In genomic region chr12:125533434-125534029, GRCh38 we compare ENCODE assay signal across 8 cellular contexts.
DNase-seq lines count a peak whose midpoint lies in the region; ATAC-seq and TF ChIP-seq lines count a peak whose summit lies in the region.

No MANE protein-coding gene starts in this region.

- WGBS in heart left ventricle, 4 donors = 8 to 13% (median 9%) methylated on average over 16 to 29 of the region's 29 CpGs

- H3K9me3 ChIP-seq in heart left ventricle = no peaks in the 10 kb centered on the region
- no peaks in the 10 kb centered on the region for H3K9me3 ChIP-seq in T-helper 17 cell (ENCODE audit: control insufficient read depth, low read length, poor library complexity, severe bottlenecking)

- POLR2A ChIA-PET in AG04449 (lab: Yijun Ruan, JAX) = no interaction called here

- H3K27ac Mint-ChIP-seq in T-helper 17 cell = no peak overlapping the region

- H3K4me1 ChIP-seq in heart left ventricle = no peaks in the 10 kb centered on the region

- peak; percentile 43 for TF ChIP-seq CTCF in AG04449 (IDR thresholded peaks at IDR 0.05; ENCODE audit: insufficient read depth, low read length, missing control alignments)
- peak; percentile 33 to 71 (median 64) for TF ChIP-seq CTCF in heart left ventricle (IDR thresholded peaks at IDR 0.05)

- ATAC-seq in GM18498 (IDR thresholded peaks at IDR 0.05; ENCODE audit: unreplicated experiment) = peak; percentile 70
- peak; percentile 79 for ATAC-seq in HG03460 (IDR thresholded peaks at IDR 0.05; ENCODE audit: unreplicated experiment)
- peak in 3 of 4 donors; percentile 56 to 69 (median 68) for ATAC-seq in heart left ventricle
- no peak for ATAC-seq in T-helper 17 cell

- intact Hi-C loops in heart left ventricle (cut with DNase I) = loop anchor here in 7 of 10 donors (5.0 to 10.0 kb wide), 6 partner anchors 1081 to 1341 kb away; no protein-coding TSS in a partner anchor

- H3K4me3 ChIP-seq in AG04449 (ENCODE audit: low read depth, low read length) (no peak overlapping the region), heart left ventricle (no peak overlapping the region)

- no peaks in the 10 kb centered on the region for H3K36me3 ChIP-seq in heart left ventricle

- CTCF ChIA-PET in AG04449 (lab: Yijun Ruan, JAX) = interaction anchor here (0.9 to 1.0 kb wide), 2 partner anchors 11 to 49 kb away, joined by 3 to 5 read pairs; no protein-coding TSS in a partner anchor

- DNase-seq in AG04449 (ENCODE audit: low read depth, low spot score) (no peak), T1000 (lab: John Stamatoyannopoulos, UW) (peak; percentile 29), heart left ventricle (peak in 1 of 5 donors; percentile 25), T-helper 17 cell (no peak), SIG-M5 (lab: John Stamatoyannopoulos, UW) (no peak)
- peak; percentile 6 to 13 for DNase-seq in stimulated activated CD4-positive, alpha-beta T cell treated with anti-CD3 and anti-CD28 coated beads, Interleukin-15, amount 100 ng/mL, for 48 hours (ENCODE audit: low read depth in 2 of 2)

- H3K27me3 Mint-ChIP-seq in T-helper 17 cell = peaks cover 19% of the 10 kb centered on the region

- H3K27ac ChIP-seq in heart left ventricle = no peak overlapping the region

- TF ChIP-seq POLR2A in heart left ventricle (IDR thresholded peaks at IDR 0.05) = no peak

- H3K27me3 ChIP-seq in heart left ventricle = peaks cover 0 to 37% (median 4%) of the 10 kb centered on the region in 9 donors

- no peak overlapping the region for H3K4me3 Mint-ChIP-seq in T-helper 17 cell

- H3K4me1 Mint-ChIP-seq in T-helper 17 cell = no peaks in the 10 kb centered on the region

- H3K36me3 Mint-ChIP-seq in T-helper 17 cell (ENCODE audit: low read depth) = no peaks in the 10 kb centered on the region

Comparison
In these comparisons a context has a peak if more than half of its experiments do, and no peak if none do; other contexts are left out.
1. DNase-seq: peak in T1000 (single experiment) and stimulated activated CD4-positive, alpha-beta T cell treated with anti-CD3 and anti-CD28 coated beads, Interleukin-15, amount 100 ng/mL, for 48 hours (2 of 2); none in AG04449 (single experiment), T-helper 17 cell (0 of 3) and SIG-M5 (single experiment).